36 cellular contexts compared by ENCODE assay signal in the genomic region with DNA sequence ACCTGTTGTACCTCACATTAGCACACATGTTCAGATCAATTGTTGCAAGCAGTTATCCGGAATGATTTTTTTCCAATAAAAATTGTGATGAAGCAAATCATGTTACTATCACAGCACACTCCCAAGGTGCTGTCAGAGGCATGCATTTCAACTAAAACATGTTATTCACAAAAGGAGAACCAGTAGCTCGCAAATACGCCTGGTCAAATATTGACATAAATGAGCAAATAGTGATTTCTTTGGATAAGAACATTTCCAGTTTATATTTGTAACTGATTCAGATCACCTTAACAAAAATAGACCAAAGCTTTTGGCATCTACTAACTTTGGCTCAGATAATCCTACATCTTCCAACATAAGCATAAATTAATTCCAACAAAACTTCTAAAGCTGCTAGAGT.
"Had no signal": no experiment of that assay in that cellular context is flagged by ENCODE, and none has a peak within 500 bp of the region (broad histone marks: within the 10 kb centered on the region; RNA-seq: fewer than 3 reads in every experiment).

No MANE protein-coding gene starts in this region.

- ATAC-seq: activated CD4-positive, CD25-positive, alpha-beta regulatory T cell treated with anti-CD3 and anti-CD28 coated beads, Interleukin-2, amount 50 U/mL, for 24 hours; activated T-cell treated with anti-CD3 and anti-CD28 coated beads, Interleukin-2, amount 50 U/mL, for 4 hours; activated T-helper 17 cell treated with anti-CD3 and anti-CD28 coated beads, Interleukin-2, amount 50 U/mL, for 72 hours; esophagus mucosa; left colon; stimulated activated memory B cell treated with anti-CD40 and anti-IgM and Interleukin-4, amounts not matched to agents 10 μg/mL and 1 μg/mL and 100 μg/mL, for 72 hours; stimulated activated naive CD8-positive, alpha-beta T cell treated with anti-CD3 and anti-CD28 coated beads, Interleukin-15, amount 100 ng/mL, for 72 hours had no signal

- DNase-seq: activated CD4-positive, alpha-beta memory T cell treated with anti-CD3 and anti-CD28 coated beads for 36 hours; activated CD4-positive, alpha-beta T cell treated with anti-CD3 and anti-CD28 coated beads for 48 hours; activated CD8-positive, alpha-beta memory T cell treated with anti-CD3 and anti-CD28 coated beads, Interleukin-2, amount 50 U/mL, for 4 hours; activated gamma-delta T cell treated with Interleukin-2 at 50 U/mL for 16 hours; activated naive CD4-positive, alpha-beta T cell treated with anti-CD3 and anti-CD28 coated beads, Interleukin-2, amount 50 U/mL, for 16 hours; activated T-cell treated with anti-CD3 and anti-CD28 coated beads, Interleukin-2, amount 50 U/mL, for 4 hours; anterior cingulate cortex; endodermal cell; foreskin fibroblast; head of caudate nucleus; hippocampal formation; kidney; left colon; lower lobe of right lung; mesenchymal stem cell; nephron progenitor cell; retina; stimulated activated CD4-positive, alpha-beta T cell treated with anti-CD3 and anti-CD28 coated beads, Interleukin-1b, Interleukin-23, amount 100 ng/mL, for 48 hours; stimulated activated CD4-positive, alpha-beta T cell treated with anti-CD3 and anti-CD28 coated beads, Interleukin-4, amount 100 ng/mL, for 4 hours; stimulated activated CD8-positive, alpha-beta memory T cell treated with anti-CD3 and anti-CD28 coated beads, Interleukin-4, amount 100 ng/mL, for 48 hours; stimulated activated naive CD8-positive, alpha-beta T cell treated with anti-CD3 and anti-CD28 coated beads, Interleukin-15, amount 100 ng/mL, for 72 hours; substantia nigra; thyroid gland; upper lobe of left lung; WERI-Rb-1 had no signal

- H3K27ac ChIP-seq: lower lobe of right lung, neutrophil, thyroid gland, upper lobe of left lung, vagina, WERI-Rb-1 had no signal

- H3K27ac Mint-ChIP-seq: activated CD4-positive, alpha-beta memory T cell treated with anti-CD3 and anti-CD28 coated beads for 36 hours; activated T-helper 17 cell treated with anti-CD3 and anti-CD28 coated beads, Interleukin-2, amount 50 U/mL, for 72 hours; dendritic cell treated with granulocyte-macrophage colony-stimulating factor and Interleukin-4, amounts not matched to agents 40 ng/mL and 50 ng/mL, for 4 days; endodermal cell; stimulated activated memory B cell treated with anti-CD40 and anti-IgM and Interleukin-4, amounts not matched to agents 10 μg/mL and 1 μg/mL and 100 μg/mL, for 72 hours; stimulated activated naive CD8-positive, alpha-beta T cell treated with anti-CD3 and anti-CD28 coated beads, Interleukin-15, amount 100 ng/mL, for 72 hours had no signal

- H3K4me3 ChIP-seq: lower lobe of right lung, smooth muscle cell, thyroid gland, upper lobe of left lung, vagina had no signal

- H3K4me1 ChIP-seq: lower lobe of right lung, thyroid gland, vagina had no signal

- FAIRE-seq: bronchial epithelial cell, kidney, TTC549 had no signal

- H3K9me3 ChIP-seq: lower lobe of right lung, neutrophil, thyroid gland, upper lobe of left lung, vagina had no signal

- H3K36me3 ChIP-seq: neutrophil, WERI-Rb-1 had no signal

- H3K4me1 Mint-ChIP-seq: endodermal cell; nephron progenitor cell; stimulated activated memory B cell treated with anti-CD40 and anti-IgM and Interleukin-4, amounts not matched to agents 10 μg/mL and 1 μg/mL and 100 μg/mL, for 72 hours had no signal

- H3K27me3 Mint-ChIP-seq: activated CD4-positive, alpha-beta memory T cell treated with anti-CD3 and anti-CD28 coated beads for 36 hours; activated T-helper 17 cell treated with anti-CD3 and anti-CD28 coated beads, Interleukin-2, amount 50 U/mL, for 72 hours; central memory CD8-positive, alpha-beta T cell; dendritic cell treated with granulocyte-macrophage colony-stimulating factor and Interleukin-4, amounts not matched to agents 40 ng/mL and 50 ng/mL, for 4 days; stimulated activated memory B cell treated with anti-CD40 and anti-IgM and Interleukin-4, amounts not matched to agents 10 μg/mL and 1 μg/mL and 100 μg/mL, for 72 hours; stimulated activated naive CD8-positive, alpha-beta T cell treated with anti-CD3 and anti-CD28 coated beads, Interleukin-15, amount 100 ng/mL, for 72 hours had no signal

- H3K4me3 Mint-ChIP-seq: activated CD4-positive, alpha-beta memory T cell treated with anti-CD3 and anti-CD28 coated beads for 36 hours; activated T-cell treated with anti-CD3 and anti-CD28 coated beads, Interleukin-2, amount 50 U/mL, for 4 hours; activated T-helper 17 cell treated with anti-CD3 and anti-CD28 coated beads, Interleukin-2, amount 50 U/mL, for 72 hours; central memory CD8-positive, alpha-beta T cell; dendritic cell treated with granulocyte-macrophage colony-stimulating factor and Interleukin-4, amounts not matched to agents 40 ng/mL and 50 ng/mL, for 4 days; endodermal cell; nephron progenitor cell; stimulated activated memory B cell treated with anti-CD40 and anti-IgM and Interleukin-4, amounts not matched to agents 10 μg/mL and 1 μg/mL and 100 μg/mL, for 72 hours; stimulated activated naive CD8-positive, alpha-beta T cell treated with anti-CD3 and anti-CD28 coated beads, Interleukin-15, amount 100 ng/mL, for 72 hours had no signal

- H3K27me3 ChIP-seq: neutrophil, thyroid gland, upper lobe of left lung, vagina had no signal

- H3K9me3 Mint-ChIP-seq: activated CD4-positive, alpha-beta memory T cell treated with anti-CD3 and anti-CD28 coated beads for 36 hours; activated T-cell treated with anti-CD3 and anti-CD28 coated beads, Interleukin-2, amount 50 U/mL, for 4 hours; activated T-helper 17 cell treated with anti-CD3 and anti-CD28 coated beads, Interleukin-2, amount 50 U/mL, for 72 hours; central memory CD8-positive, alpha-beta T cell; dendritic cell treated with granulocyte-macrophage colony-stimulating factor and Interleukin-4, amounts not matched to agents 40 ng/mL and 50 ng/mL, for 4 days; endodermal cell; nephron progenitor cell; stimulated activated naive CD8-positive, alpha-beta T cell treated with anti-CD3 and anti-CD28 coated beads, Interleukin-15, amount 100 ng/mL, for 72 hours had no signal
